Comparison of ENCODE assay signal across 25 cellular contexts in the genomic region with DNA sequence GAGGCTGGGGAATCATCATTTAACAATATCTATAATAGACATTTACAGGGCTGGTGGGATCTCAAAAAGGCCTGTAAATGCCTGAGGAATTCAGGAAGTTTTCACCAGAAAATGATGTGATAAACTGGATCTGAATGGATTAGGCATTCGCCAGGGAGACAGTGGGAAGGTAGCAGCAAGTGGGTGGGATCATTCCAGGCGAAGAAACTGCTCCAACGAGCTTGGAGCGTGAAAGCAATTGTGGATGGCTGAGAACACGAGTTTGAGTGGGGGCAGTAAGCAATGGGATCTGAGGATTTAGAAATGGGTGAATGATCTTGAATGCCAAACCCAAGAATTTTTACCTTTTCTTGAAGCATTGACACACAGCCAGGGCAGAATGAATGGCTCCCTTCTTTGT. TPM values are rescaled to one million over a fixed set of nuclear protein-coding genes. Genes with fewer than 3 reads are reported as not detected.
A peak's percentile ranks its signal among the peaks of the same experiment; 100 is the strongest.
DNase-seq lines count a peak whose midpoint lies in the region; ATAC-seq, FAIRE-seq and TF ChIP-seq lines count a peak whose summit lies in the region.
"Had no signal": no experiment of that assay in that cellular context is flagged by ENCODE, and none has a peak within 500 bp of the region (broad histone marks: within the 10 kb centered on the region; RNA-seq: fewer than 3 reads in every experiment).

No MANE protein-coding gene starts in this region.

- FAIRE-seq in HepG2 (lab: Jason Lieb, UNC) = no peak
- FAIRE-seq in K562 (lab: Jason Lieb, UNC) = peak; percentile 15
- FAIRE-seq: GM12891 had no signal

- H3K4me3 ChIP-seq in HepG2 (replicated peaks in 1 of 3; ENCODE audit: insufficient read depth in 1 of 3, low read depth in 2 of 3, low read length in 3 of 3) (peak overlapping the region in 1 of 3 experiments; percentile 46; a peak in 1 of 6 replicates), right lobe of liver (no peak overlapping the region), K562 (no peak overlapping the region), iPS-20b (ENCODE audit: low read length) (peak overlapping the region; percentile 9; the same call in 1 of the 2 replicates)
- H3K4me3 ChIP-seq: GM23248, MG63, SJSA1 had no signal

- TF ChIP-seq EP300 in HepG2 (IDR thresholded peaks at IDR 0.05; ENCODE audit: low read depth in 2 of 2, low read length in 2 of 2) (no peak), HepG2 (CRISPR knock-in tag; IDR thresholded peaks at IDR 0.05; ENCODE audit: borderline replicate concordance) (no peak), K562 (IDR thresholded peaks at IDR 0.05; ENCODE audit: low read length) (no peak)

- CTCF ChIA-PET in HepG2 (lab: Yijun Ruan, JAX; ENCODE audit: low intra/inter-chr PET ratio, low total read pairs) = no interaction called here
- CTCF ChIA-PET in K562 (lab: Yijun Ruan, JAX; ENCODE audit: low intra/inter-chr PET ratio) = no interaction called here

- BruUV-seq in HepG2 (replicated peaks; lab: Mats Ljungman, UMichigan) (no TSS peak), K562 (replicated peaks; lab: Mats Ljungman, UMichigan) (no TSS peak)

- H3K9me3 ChIP-seq in HepG2 (ENCODE audit: low read length) (no peaks in the 10 kb centered on the region), right lobe of liver (no peaks in the 10 kb centered on the region), K562 (replicated peaks; ENCODE audit: control insufficient read depth, insufficient read depth, low read depth, low read length) (no peaks in the 10 kb centered on the region), iPS-20b (ENCODE audit: insufficient read depth, low read depth, low read length) (no peaks in the 10 kb centered on the region)
- H3K9me3 ChIP-seq: MG63, SJSA1 had no signal

- H3K9ac ChIP-seq in HepG2 (ENCODE audit: insufficient read depth, low read depth, low read length) (no peak overlapping the region), K562 (ENCODE audit: insufficient read depth in 1 of 2, low read depth in 2 of 2, low read length in 2 of 2) (no peak overlapping the region), iPS-20b (ENCODE audit: low read depth, low read length) (peak overlapping the region; percentile 72; the same call in 1 of the 2 replicates)
- H3K9ac ChIP-seq: GM23248 had no signal

- 70% methylated on average over 5 of the region's 5 CpGs for WGBS in HepG2 (ENCODE audit: low lambda C conversion rate)
- 85% methylated on average over 5 of the region's 5 CpGs for whole genome bisulfite sequencing in right lobe of liver (ENCODE audit: insufficient coverage, low coverage, low lambda C conversion rate, missing lambda C conversion rate)
- 42% methylated on average over 5 of the region's 5 CpGs for WGBS in K562 (ENCODE audit: insufficient coverage, low coverage, missing lambda C conversion rate)

- H3K4me2 ChIP-seq in HepG2 (ENCODE audit: low read depth, low read length) = peak overlapping the region; percentile 68
- H3K4me2 ChIP-seq in K562 (ENCODE audit: insufficient read depth, low read length) = no peak overlapping the region

- no peaks in the 10 kb centered on the region for H3K36me3 ChIP-seq in HepG2 (replicated peaks in 1 of 2; ENCODE audit: control insufficient read depth in 1 of 2, insufficient read depth in 2 of 2, low read length in 2 of 2)
- no peaks in the 10 kb centered on the region for H3K36me3 ChIP-seq in right lobe of liver
- H3K36me3 ChIP-seq in K562 (ENCODE audit: control insufficient read depth, insufficient read depth, low read length) = no peaks in the 10 kb centered on the region
- H3K36me3 ChIP-seq in iPS-20b (ENCODE audit: insufficient read depth, low read depth, low read length) = no peaks in the 10 kb centered on the region; the same call in 1 of the 2 replicates
- H3K36me3 ChIP-seq: MG63 had no signal

- H2AFZ ChIP-seq in HepG2 (ENCODE audit: low read length) = no peak overlapping the region
- no peak overlapping the region for H2AFZ ChIP-seq in K562 (ENCODE audit: low read depth, low read length)
- H2AFZ ChIP-seq: GM23248 had no signal

- H4K20me1 ChIP-seq in HepG2 (ENCODE audit: insufficient read depth, low read length) (no peaks in the 10 kb centered on the region), K562 (replicated peaks; ENCODE audit: control insufficient read depth, insufficient read depth, low read length) (no peaks in the 10 kb centered on the region)

- TF ChIP-seq CTCF in HepG2 (CRISPR knock-in tag; IDR thresholded peaks at IDR 0.05) = no peak
- no peak for TF ChIP-seq CTCF in right lobe of liver (IDR thresholded peaks at IDR 0.05)
- TF ChIP-seq CTCF in K562 (IDR thresholded peaks at IDR 0.05 in 2 of 3, conservative IDR thresholded peaks at IDR 0.05 in 1 of 3; ENCODE audit: insufficient read depth in 2 of 3, low read depth in 1 of 3, low read length in 3 of 3) = no peak

- intact Hi-C loops in HepG2 (cut with micrococcal nuclease; ENCODE audit: unreplicated experiment) = no loop called here
- intact Hi-C loops in right lobe of liver (cut with DNase I) = no loop called here
- intact Hi-C loops in K562 (cut with micrococcal nuclease) = no loop called here

- no peaks in the 10 kb centered on the region for H3K9me1 ChIP-seq in K562 (ENCODE audit: control insufficient read depth, insufficient read depth, low read length)

- H3K4me1 ChIP-seq in HepG2 (ENCODE audit: insufficient read depth, low read length) = peaks cover 19% of the 10 kb centered on the region
- H3K4me1 ChIP-seq in right lobe of liver = no peaks in the 10 kb centered on the region
- H3K4me1 ChIP-seq in K562 (replicated peaks in 1 of 2; ENCODE audit: control insufficient read depth in 2 of 2, insufficient read depth in 2 of 2, low read length in 2 of 2) = peaks cover 0 to 3% of the 10 kb centered on the region in 2 experiments; a peak in 2 of 5 replicates
- peaks cover 17% of the 10 kb centered on the region for H3K4me1 ChIP-seq in iPS-20b (ENCODE audit: insufficient read depth, low read length)
- H3K4me1 ChIP-seq: SJSA1 had no signal

- H3K27me3 ChIP-seq in HepG2 (ENCODE audit: control insufficient read depth in 1 of 2, insufficient read depth in 2 of 2, low read length in 2 of 2) (no peaks in the 10 kb centered on the region), right lobe of liver (no peaks in the 10 kb centered on the region), K562 (ENCODE audit: control insufficient read depth in 2 of 2, insufficient read depth in 2 of 2, low read length in 2 of 2) (no peaks in the 10 kb centered on the region), iPS-20b (ENCODE audit: insufficient read depth, low read length) (no peaks in the 10 kb centered on the region)
- H3K27me3 ChIP-seq: MG63, SJSA1 had no signal

- TF ChIP-seq RAD21 in HepG2 (CRISPR knock-in tag; IDR thresholded peaks at IDR 0.05) = no peak
- TF ChIP-seq RAD21 in K562 (CRISPR knock-in tag; conservative IDR thresholded peaks at IDR 0.05 in 1 of 2, IDR thresholded peaks at IDR 0.05 in 1 of 2) = no peak

- in situ Hi-C loops in HepG2 (cut with HindIII; ENCODE audit: extremely low pct_ligation_motif_present, low pct_unique_long_range_greater_than_20kb) = no loop called here
- in situ Hi-C loops in K562 (cut with MboI) = no loop called here
- in situ Hi-C loops in KBM-7 (cut with MboI; ENCODE audit: low pct_unique_long_range_greater_than_20kb, low sequenced_read_pairs) = no loop called here

- no peak for ATAC-seq in HepG2
- no peak for ATAC-seq in right lobe of liver
- no peak for ATAC-seq in K562
- no peak for ATAC-seq in GM21423 (IDR thresholded peaks at IDR 0.05; ENCODE audit: unreplicated experiment)
- ATAC-seq: HCT116 had no signal

- H3K79me2 ChIP-seq in HepG2 (ENCODE audit: insufficient read depth, low read length) = no peaks in the 10 kb centered on the region
- no peaks in the 10 kb centered on the region for H3K79me2 ChIP-seq in K562 (ENCODE audit: control insufficient read depth, insufficient read depth, low read length)

- H3K27ac ChIP-seq in HepG2 (ENCODE audit: extremely low read length, insufficient read depth, low read length) (no peak overlapping the region), right lobe of liver (no peak overlapping the region), K562 (ENCODE audit: extremely low read depth, low read depth, low read length) (no peak overlapping the region), iPS-20b (ENCODE audit: low read length) (no peak overlapping the region)
- H3K27ac ChIP-seq: GM23248, HL-60, SJSA1 had no signal

- TF ChIP-seq POLR2A in HepG2 (IDR thresholded peaks at IDR 0.05; ENCODE audit: insufficient read depth in 1 of 2, low read depth in 2 of 2, low read length in 2 of 2) = no peak
- TF ChIP-seq POLR2A in right lobe of liver (IDR thresholded peaks at IDR 0.05) = no peak
- TF ChIP-seq POLR2A in K562 (conservative IDR thresholded peaks at IDR 0.05) = no peak

- POLR2A ChIA-PET in HepG2 (lab: Yijun Ruan, JAX) = interaction anchor here (1.1 to 1.7 kb wide), 4 partner anchors 8 to 19 kb away, joined by 3 to 26 read pairs (median 4); a partner anchor contains a TSS
- POLR2A ChIA-PET in K562 (lab: Yijun Ruan, JAX) = interaction anchor here (1.5 kb wide), 1 partner anchor 9 kb away, joined by 5 read pairs; a partner anchor contains a TSS

- DNase-seq in HepG2 (ENCODE audit: low spot score) (no peak), right lobe of liver (no peak), K562 (ENCODE audit: extremely low read depth in 1 of 4, low spot score in 3 of 4) (no peak), NCI-H2227 (lab: John Stamatoyannopoulos, UW; ENCODE audit: unreplicated experiment) (no peak), KBM-7 (no peak)
- DNase-seq: 8988T, ACHN, DMS79 treated with DMSO at 0.1 percent for 48 hours, GF-D8, GM23248, KG1, MG63, NCI-H1105 treated with DMSO at 0.1 percent for 48 hours, NCI-H1694, NCI-H2029 treated with DMSO at 0.1 percent for 48 hours, NCI-H2227 treated with DMSO at 0.1 percent for 48 hours, NCI-H526 treated with DMSO at 0.1 percent for 48 hours, Right ventricle myocardium superior, RPMI8226 had no signal

RNA-seq across cellular contexts. Expression of a gene that starts 8.9 kb away (rescaled TPM):
- total RNA-seq in HepG2 (2016; rRNA removed; fragmentation: Illumina TruSeq; extraction: Trizol) (466 and 655 TPM in 2 replicates), right lobe of liver (100 to 1,000 TPM in 2 of 6 experiments, 10 to 100 TPM in 4; 86.2 to 352 (median 90.0) TPM), K562 (2014; rRNA removed) (1,178 and 1,281 TPM in 2 replicates), K562 (2014; rRNA removed; fragmentation: Illumina TruSeq; extraction: Trizol) (1,116 and 1,227 TPM in 2 replicates), K562 (2015; rRNA removed; fragmentation: Illumina TruSeq; extraction: Trizol) (976 and 1,027 TPM in 2 replicates), K562 (2021) (499 and 523 TPM in 2 replicates)
- 163 and 167 TPM in 2 replicates for total RNA-seq in HepG2 (2016; cell fraction: cytosol; rRNA removed; fragmentation: Illumina TruSeq; extraction: Trizol; ENCODE audit: low read depth)
- total RNA-seq in HepG2 (2016; cell fraction: insoluble cytoplasmic fraction; rRNA removed; fragmentation: Illumina TruSeq; extraction: Trizol) = 464 and 703 TPM in 2 replicates
- total RNA-seq in HepG2 (2016; cell fraction: membrane; rRNA removed; fragmentation: Illumina TruSeq; extraction: Trizol) = 156 and 158 TPM in 2 replicates
- 154 and 170 TPM in 2 replicates for total RNA-seq in HepG2 (2016; cell fraction: nucleus; rRNA removed; fragmentation: Illumina TruSeq; extraction: Trizol)
- polyA plus RNA-seq in HepG2 (2011; rRNA removed) (219 and 263 TPM in 2 replicates), K562 (2011; rRNA removed) (839 and 1,074 TPM in 2 replicates), K562 (2014; fragmentation: Illumina TruSeq; extraction: Trizol) (1,614 and 1,625 TPM in 2 replicates), K562 (2014; fragmentation: Nextera tagmentation; extraction: Ambion mirVana) (1,000 to 10,000 TPM; 2,515 to 2,737 TPM), K562 (2014; rRNA removed) (1,487 and 1,540 TPM in 2 replicates)
- 226 and 341 TPM in 2 replicates for polyA plus RNA-seq in HepG2 (2011; cell fraction: cytosol; rRNA removed)
- polyA plus RNA-seq in HepG2 (2011; cell fraction: nucleus; rRNA removed) = 45.6 and 70.1 TPM in 2 replicates
- 314 and 392 TPM in 2 replicates for polyA plus RNA-seq in HepG2 (2012)
- 179 and 209 TPM in 2 replicates for polyA plus RNA-seq in HepG2 (2016; cell fraction: cytosol; fragmentation: Illumina TruSeq; extraction: Trizol; ENCODE audit: low read depth)
- 671 and 732 TPM in 2 replicates for polyA plus RNA-seq in HepG2 (2016; cell fraction: insoluble cytoplasmic fraction; fragmentation: Illumina TruSeq; extraction: Trizol; ENCODE audit: low read depth)
- 158 and 161 TPM in 2 replicates for polyA plus RNA-seq in HepG2 (2016; cell fraction: membrane; fragmentation: Illumina TruSeq; extraction: Trizol; ENCODE audit: low read depth)
- 262 and 271 TPM in 2 replicates for polyA plus RNA-seq in HepG2 (2016; cell fraction: nucleus; fragmentation: Illumina TruSeq; extraction: Trizol; ENCODE audit: insufficient read depth, low read depth)
- 54.3 and 179 TPM in 2 replicates for polyA minus RNA-seq in HepG2 (2011; rRNA and poly(A)+ RNA removed; ENCODE audit: low replicate concordance)
- polyA minus RNA-seq in HepG2 (2011; cell fraction: cytosol; rRNA and poly(A)+ RNA removed) = 50.5 and 67.1 TPM in 2 replicates
- 41.3 and 58.2 TPM in 2 replicates for polyA minus RNA-seq in HepG2 (2011; cell fraction: nucleus; rRNA and poly(A)+ RNA removed)
- 66.1 and 87.1 TPM in 2 replicates for total RNA-seq in K562 (2011; cell fraction: chromatin; rRNA removed; ENCODE audit: low replicate concordance)
- total RNA-seq in K562 (2011; cell fraction: nucleolus; rRNA removed) = 111 and 135 TPM in 2 replicates
- 140 and 150 TPM in 2 replicates for total RNA-seq in K562 (2011; cell fraction: nucleoplasm; rRNA removed)
- polyA plus RNA-seq in K562 (2011; cell fraction: cytosol; rRNA removed) = 254 and 811 TPM in 2 replicates
- polyA plus RNA-seq in K562 (2011; cell fraction: nucleus; rRNA removed) = 160 and 368 TPM in 2 replicates
- 421 and 1,566 TPM in 2 replicates for polyA plus RNA-seq in K562 (2012)
- 775 and 778 TPM in 2 replicates for polyA minus RNA-seq in K562 (2011; rRNA and poly(A)+ RNA removed)
- 126 and 154 TPM in 2 replicates for polyA minus RNA-seq in K562 (2011; cell fraction: cytosol; rRNA and poly(A)+ RNA removed)
- polyA minus RNA-seq in K562 (2011; cell fraction: nucleus; rRNA and poly(A)+ RNA removed) = 43.4 and 90.9 TPM in 2 replicates

RNA-seq across cellular contexts. Expression of a gene that starts 26.2 kb away (rescaled TPM):
- total RNA-seq in HepG2 (2016; rRNA removed; fragmentation: Illumina TruSeq; extraction: Trizol) = 123 and 154 TPM in 2 replicates
- 24.4 and 26.4 TPM in 2 replicates for total RNA-seq in HepG2 (2016; cell fraction: cytosol; rRNA removed; fragmentation: Illumina TruSeq; extraction: Trizol; ENCODE audit: low read depth)
- total RNA-seq in HepG2 (2016; cell fraction: insoluble cytoplasmic fraction; rRNA removed; fragmentation: Illumina TruSeq; extraction: Trizol) = 126 and 150 TPM in 2 replicates
- 114 and 115 TPM in 2 replicates for total RNA-seq in HepG2 (2016; cell fraction: membrane; rRNA removed; fragmentation: Illumina TruSeq; extraction: Trizol)
- total RNA-seq in HepG2 (2016; cell fraction: nucleus; rRNA removed; fragmentation: Illumina TruSeq; extraction: Trizol) = 46.8 and 56.0 TPM in 2 replicates
- 96.9 and 157 TPM in 2 replicates for polyA plus RNA-seq in HepG2 (2011; rRNA removed)
- polyA plus RNA-seq in HepG2 (2011; cell fraction: cytosol; rRNA removed) = 64.0 and 81.1 TPM in 2 replicates
- polyA plus RNA-seq in HepG2 (2011; cell fraction: nucleus; rRNA removed) = 22.4 and 29.1 TPM in 2 replicates
- polyA plus RNA-seq in HepG2 (2012) = 67.2 and 119 TPM in 2 replicates
- polyA plus RNA-seq in HepG2 (2016; cell fraction: cytosol; fragmentation: Illumina TruSeq; extraction: Trizol; ENCODE audit: low read depth) = 23.9 and 25.7 TPM in 2 replicates
- polyA plus RNA-seq in HepG2 (2016; cell fraction: insoluble cytoplasmic fraction; fragmentation: Illumina TruSeq; extraction: Trizol; ENCODE audit: low read depth) = 197 and 205 TPM in 2 replicates
- 80.1 and 84.0 TPM in 2 replicates for polyA plus RNA-seq in HepG2 (2016; cell fraction: membrane; fragmentation: Illumina TruSeq; extraction: Trizol; ENCODE audit: low read depth)
- 102 and 107 TPM in 2 replicates for polyA plus RNA-seq in HepG2 (2016; cell fraction: nucleus; fragmentation: Illumina TruSeq; extraction: Trizol; ENCODE audit: insufficient read depth, low read depth)
- 35.3 and 43.0 TPM in 2 replicates for polyA minus RNA-seq in HepG2 (2011; rRNA and poly(A)+ RNA removed; ENCODE audit: low replicate concordance)
- 63.2 and 68.3 TPM in 2 replicates for polyA minus RNA-seq in HepG2 (2011; cell fraction: cytosol; rRNA and poly(A)+ RNA removed)
- 32.2 and 33.9 TPM in 2 replicates for polyA minus RNA-seq in HepG2 (2011; cell fraction: nucleus; rRNA and poly(A)+ RNA removed)
- total RNA-seq in right lobe of liver = 10 to 100 TPM; 18.9 to 37.3 (median 28.5) TPM
- 26.5 and 51.2 TPM in 2 replicates for total RNA-seq in K562 (2011; cell fraction: chromatin; rRNA removed; ENCODE audit: low replicate concordance)
- total RNA-seq in K562 (2011; cell fraction: nucleolus; rRNA removed) = 19.3 and 20.1 TPM in 2 replicates
- total RNA-seq in K562 (2011; cell fraction: nucleoplasm; rRNA removed) = 46.7 and 64.7 TPM in 2 replicates
- total RNA-seq in K562 (2014; rRNA removed) = 68.9 and 72.4 TPM in 2 replicates
- 81.7 and 86.5 TPM in 2 replicates for total RNA-seq in K562 (2014; rRNA removed; fragmentation: Illumina TruSeq; extraction: Trizol)
- 76.2 and 83.4 TPM in 2 replicates for total RNA-seq in K562 (2015; rRNA removed; fragmentation: Illumina TruSeq; extraction: Trizol)
- 86.0 and 87.8 TPM in 2 replicates for total RNA-seq in K562 (2021)
- 95.0 and 139 TPM in 2 replicates for polyA plus RNA-seq in K562 (2011; rRNA removed)
- 53.8 and 59.9 TPM in 2 replicates for polyA plus RNA-seq in K562 (2011; cell fraction: cytosol; rRNA removed)
- 18.7 and 19.1 TPM in 2 replicates for polyA plus RNA-seq in K562 (2011; cell fraction: nucleus; rRNA removed)
- polyA plus RNA-seq in K562 (2012) = 69.5 and 81.6 TPM in 2 replicates
- 91.4 and 103 TPM in 2 replicates for polyA plus RNA-seq in K562 (2014; fragmentation: Illumina TruSeq; extraction: Trizol)
- polyA plus RNA-seq in K562 (2014; fragmentation: Nextera tagmentation; extraction: Ambion mirVana) = 10 to 100 TPM; 11.5 to 17.6 TPM
- polyA plus RNA-seq in K562 (2014; rRNA removed) = 85.1 and 87.2 TPM in 2 replicates
- 81.6 and 94.1 TPM in 2 replicates for polyA minus RNA-seq in K562 (2011; rRNA and poly(A)+ RNA removed)
- polyA minus RNA-seq in K562 (2011; cell fraction: cytosol; rRNA and poly(A)+ RNA removed) = 33.5 and 47.6 TPM in 2 replicates
- polyA minus RNA-seq in K562 (2011; cell fraction: nucleus; rRNA and poly(A)+ RNA removed) = 10.1 and 12.8 TPM in 2 replicates
